In genomic region chr5:93277001-93277400, GRCh38 we compare ENCODE assay signal across 22 cellular contexts.
"Had no signal": no experiment of that assay in that cellular context is flagged by ENCODE, and none has a peak within 500 bp of the region (broad histone marks: within the 10 kb centered on the region; RNA-seq: fewer than 3 reads in every experiment).

No MANE protein-coding gene starts in this region.

- ATAC-seq: activated CD4-positive, CD25-positive, alpha-beta regulatory T cell treated with anti-CD3 and anti-CD28 coated beads, Interleukin-2, amount 50 U/mL, for 24 hours; activated CD8-positive, alpha-beta T cell treated with anti-CD3 and anti-CD28 coated beads for 36 hours; activated T-cell treated with anti-CD3 and anti-CD28 coated beads, Interleukin-2, amount 50 U/mL, for 72 hours; Panc1; SK-N-SH treated with all-trans-retinoic acid at 6 μM for 48 hours had no signal

- H3K4me3 ChIP-seq: cardiac muscle cell, SJCRH30 had no signal

- DNase-seq: activated CD4-positive, alpha-beta T cell treated with anti-CD3 and anti-CD28 coated beads for 4 hours; activated CD8-positive, alpha-beta memory T cell treated with anti-CD3 and anti-CD28 coated beads, Interleukin-2, amount 50 U/mL, for 4 hours; activated CD8-positive, alpha-beta T cell treated with anti-CD3 and anti-CD28 coated beads for 36 hours; activated gamma-delta T cell treated with Interleukin-2 at 50 U/mL for 16 hours; activated naive CD4-positive, alpha-beta T cell treated with anti-CD3 and anti-CD28 coated beads, Interleukin-2, amount 10 ng/mL, durations not matched to agents 7 days and 5 days; activated naive CD8-positive, alpha-beta T cell treated with anti-CD3 and anti-CD28 coated beads for 36 hours; activated T-cell treated with anti-CD3 and anti-CD28 coated beads, Interleukin-2, amount 50 U/mL, for 72 hours; brain microvascular endothelial cell; Karpas-422; NCI-H1092; NCI-H1417; NCI-H1930; NCI-H2171; NCI-H2227 treated with DMSO at 0.1 percent for 48 hours; NCI-H526; NCI-H774; Right ventricle myocardium superior; SJCRH30 had no signal
